In the genomic region with DNA sequence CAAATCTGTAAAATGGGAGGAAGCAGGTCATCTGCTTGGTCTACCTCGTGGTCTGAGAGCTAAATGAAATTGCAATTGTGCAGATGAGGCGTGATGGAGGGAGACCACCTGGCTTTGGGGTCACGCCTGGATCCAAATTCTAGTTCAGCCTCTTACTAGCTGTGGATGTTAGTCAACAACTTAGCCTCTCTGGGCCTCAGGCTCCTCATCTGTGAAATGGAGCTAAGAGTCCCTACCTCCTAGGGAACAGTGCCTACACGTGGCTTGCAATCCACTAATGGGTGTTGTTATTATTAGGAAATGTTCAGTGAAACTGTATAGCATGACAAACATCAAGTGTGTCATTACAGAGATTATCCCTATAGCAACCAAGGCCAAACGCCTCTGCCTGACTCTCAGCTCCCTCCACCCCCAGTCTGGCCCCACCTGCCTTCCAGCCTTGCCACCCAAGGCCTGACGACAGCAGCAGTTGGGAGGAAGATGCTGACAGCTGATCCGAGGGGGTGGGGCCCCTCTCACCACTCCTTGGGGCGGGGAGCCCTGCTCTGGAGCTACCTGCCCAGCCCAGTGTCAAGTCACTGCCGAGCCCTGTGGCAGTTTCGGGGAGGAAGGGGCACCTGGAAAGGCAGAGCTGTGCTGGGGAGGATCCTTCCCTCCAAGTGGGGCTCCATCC, we compare ENCODE assay signal across 8 cellular contexts. TPM values are rescaled to one million over a fixed set of nuclear protein-coding genes. Genes with fewer than 3 reads are reported as not detected.
DNase-seq lines count a peak whose midpoint lies in the region; ATAC-seq and TF ChIP-seq lines count a peak whose summit lies in the region.

No MANE protein-coding gene starts in this region.

- no peak for DNase-seq in activated CD8-positive, alpha-beta memory T cell treated with anti-CD3 and anti-CD28 coated beads, Interleukin-2, amount 10 ng/mL, durations not matched to agents 7 days and 5 days
- DNase-seq in activated CD8-positive, alpha-beta memory T cell treated with anti-CD3 and anti-CD28 coated beads, Interleukin-2, amount 50 U/mL, for 4 hours, result no peak
- DNase-seq in NCI-H748 treated with DMSO at 0.1 percent for 48 hours (lab: John Stamatoyannopoulos, UW) (peak; percentile 66), coronary artery (ENCODE audit: low spot score) (no peak), neural progenitor cell (ENCODE audit: low spot score) (no peak), esophagus muscularis mucosa (ENCODE audit: extremely low spot score) (no peak), T-helper 1 cell (no peak)

- WGBS in esophagus muscularis mucosa, result 67% methylated on average over 10 of the region's 10 CpGs

- peak; percentile 20 for ATAC-seq in activated CD8-positive, alpha-beta memory T cell treated with anti-CD3 and anti-CD28 coated beads, Interleukin-2, amount 10 ng/mL, durations not matched to agents 7 days and 5 days
- no peak for ATAC-seq in GM19467 (IDR thresholded peaks at IDR 0.05; ENCODE audit: unreplicated experiment)

- TF ChIP-seq POLR2A in esophagus muscularis mucosa (IDR thresholded peaks at IDR 0.05; ENCODE audit: low read depth), result no peak

- H3K9me3 Mint-ChIP-seq in activated CD8-positive, alpha-beta memory T cell treated with anti-CD3 and anti-CD28 coated beads, Interleukin-2, amount 10 ng/mL, durations not matched to agents 7 days and 5 days (ENCODE audit: low read depth), result no peaks in the 10 kb centered on the region
- no peaks in the 10 kb centered on the region for H3K9me3 Mint-ChIP-seq in neural progenitor cell

- H3K36me3 ChIP-seq in neural progenitor cell (no peaks in the 10 kb centered on the region), esophagus muscularis mucosa (no peaks in the 10 kb centered on the region)

- H3K27me3 ChIP-seq in neural progenitor cell (peaks cover 23% of the 10 kb centered on the region), esophagus muscularis mucosa (peaks cover 0 to 10% (median 0%) of the 10 kb centered on the region in 4 donors)

- no peak overlapping the region for H3K27ac Mint-ChIP-seq in activated CD8-positive, alpha-beta memory T cell treated with anti-CD3 and anti-CD28 coated beads, Interleukin-2, amount 10 ng/mL, durations not matched to agents 7 days and 5 days
- H3K27ac Mint-ChIP-seq in neural progenitor cell, result no peak overlapping the region

- no peak overlapping the region for H3K9ac ChIP-seq in neural progenitor cell

- H3K4me1 ChIP-seq in neural progenitor cell, result peaks cover 12% of the 10 kb centered on the region
- H3K4me1 ChIP-seq in esophagus muscularis mucosa, result peaks cover 22 to 28% (median 27%) of the 10 kb centered on the region in 4 donors

- TF ChIP-seq CTCF in coronary artery (IDR thresholded peaks at IDR 0.05), result no peak
- TF ChIP-seq CTCF in neural progenitor cell (IDR thresholded peaks at IDR 0.05), result no peak
- no peak for TF ChIP-seq CTCF in esophagus muscularis mucosa (IDR thresholded peaks at IDR 0.05)

- CTCF ChIA-PET in activated CD8-positive, alpha-beta memory T cell treated with anti-CD3 and anti-CD28 coated beads, Interleukin-2, amount 10 ng/mL, durations not matched to agents 7 days and 5 days (lab: Charles Lee), result interaction anchor here (0.9 to 3.5 kb wide), 8 partner anchors 13 to 291 kb away, joined by 3 to 41 read pairs (median 4); no protein-coding TSS in a partner anchor

- no peak overlapping the region for H2AFZ ChIP-seq in neural progenitor cell (replicated peaks)

- no peaks in the 10 kb centered on the region for H3K36me3 Mint-ChIP-seq in activated CD8-positive, alpha-beta memory T cell treated with anti-CD3 and anti-CD28 coated beads, Interleukin-2, amount 10 ng/mL, durations not matched to agents 7 days and 5 days
- H3K36me3 Mint-ChIP-seq in neural progenitor cell, result no peaks in the 10 kb centered on the region

- H3K4me1 Mint-ChIP-seq in activated CD8-positive, alpha-beta memory T cell treated with anti-CD3 and anti-CD28 coated beads, Interleukin-2, amount 10 ng/mL, durations not matched to agents 7 days and 5 days, result peaks cover 10% of the 10 kb centered on the region
- peaks cover 26% of the 10 kb centered on the region for H3K4me1 Mint-ChIP-seq in neural progenitor cell

- no peaks in the 10 kb centered on the region for H4K20me1 ChIP-seq in neural progenitor cell (ENCODE audit: low read depth)

- H3K4me3 ChIP-seq in coronary artery (peak overlapping the region; percentile 79), neural progenitor cell (no peak overlapping the region), esophagus muscularis mucosa (no peak overlapping the region)

- H3F3A ChIP-seq in neural progenitor cell (ENCODE audit: low read depth), result peaks cover 26% of the 10 kb centered on the region

- no peak overlapping the region for H3K4me3 Mint-ChIP-seq in activated CD8-positive, alpha-beta memory T cell treated with anti-CD3 and anti-CD28 coated beads, Interleukin-2, amount 10 ng/mL, durations not matched to agents 7 days and 5 days
- no peak overlapping the region for H3K4me3 Mint-ChIP-seq in neural progenitor cell

- H3K4me2 ChIP-seq in neural progenitor cell, result peak overlapping the region; percentile 23

- TF ChIP-seq EP300 in esophagus muscularis mucosa (IDR thresholded peaks at IDR 0.05), result no peak

- peaks cover 6% of the 10 kb centered on the region for H3K27me3 Mint-ChIP-seq in activated CD8-positive, alpha-beta memory T cell treated with anti-CD3 and anti-CD28 coated beads, Interleukin-2, amount 10 ng/mL, durations not matched to agents 7 days and 5 days
- peaks cover 2% of the 10 kb centered on the region for H3K27me3 Mint-ChIP-seq in neural progenitor cell (ENCODE audit: insufficient read depth, low read depth)

- no peaks in the 10 kb centered on the region for H3K79me2 ChIP-seq in neural progenitor cell (ENCODE audit: low read depth)

- H3K9me3 ChIP-seq in neural progenitor cell (ENCODE audit: low read depth) (no peaks in the 10 kb centered on the region), esophagus muscularis mucosa (no peaks in the 10 kb centered on the region)

- intact Hi-C loops in esophagus muscularis mucosa (cut with DNase I), result no loop called here

- peak overlapping the region; percentile 88 for H3K27ac ChIP-seq in coronary artery
- no peak overlapping the region for H3K27ac ChIP-seq in neural progenitor cell
- no peak overlapping the region for H3K27ac ChIP-seq in esophagus muscularis mucosa (replicated peaks in 1 of 4)

RNA-seq across cellular contexts. Expression of a gene that starts 1.7 kb away (rescaled TPM):
- under 1 TPM; 0.52 to 0.79 TPM for total RNA-seq in activated CD8-positive, alpha-beta memory T cell treated with anti-CD3 and anti-CD28 coated beads, Interleukin-2, amount 10 ng/mL, durations not matched to agents 7 days and 5 days
- total RNA-seq in neural progenitor cell (ENCODE audit: low replicate concordance) (6.6 and 10.0 TPM in 2 replicates), esophagus muscularis mucosa (10 to 100 TPM; 14.4 to 34.7 (median 20.4) TPM)

RNA-seq across cellular contexts. Expression of a gene that starts 32.1 kb away (rescaled TPM):
- total RNA-seq in activated CD8-positive, alpha-beta memory T cell treated with anti-CD3 and anti-CD28 coated beads, Interleukin-2, amount 10 ng/mL, durations not matched to agents 7 days and 5 days, result not detected
- 0.50 and 0.67 TPM in 2 replicates for total RNA-seq in neural progenitor cell (ENCODE audit: low replicate concordance)
- under 1 TPM in 1 of 4 donors, not detected in 3; 0.13 TPM for total RNA-seq in esophagus muscularis mucosa

Comparison
In these comparisons a context has a peak if more than half of its experiments do, and no peak if none do; other contexts are left out.
1. H3K27ac ChIP-seq: peak in coronary artery (2 of 2); none in neural progenitor cell (single experiment) and esophagus muscularis mucosa (0 of 4).